ENCODE assay signal across 1 cellular context in the genomic region with DNA sequence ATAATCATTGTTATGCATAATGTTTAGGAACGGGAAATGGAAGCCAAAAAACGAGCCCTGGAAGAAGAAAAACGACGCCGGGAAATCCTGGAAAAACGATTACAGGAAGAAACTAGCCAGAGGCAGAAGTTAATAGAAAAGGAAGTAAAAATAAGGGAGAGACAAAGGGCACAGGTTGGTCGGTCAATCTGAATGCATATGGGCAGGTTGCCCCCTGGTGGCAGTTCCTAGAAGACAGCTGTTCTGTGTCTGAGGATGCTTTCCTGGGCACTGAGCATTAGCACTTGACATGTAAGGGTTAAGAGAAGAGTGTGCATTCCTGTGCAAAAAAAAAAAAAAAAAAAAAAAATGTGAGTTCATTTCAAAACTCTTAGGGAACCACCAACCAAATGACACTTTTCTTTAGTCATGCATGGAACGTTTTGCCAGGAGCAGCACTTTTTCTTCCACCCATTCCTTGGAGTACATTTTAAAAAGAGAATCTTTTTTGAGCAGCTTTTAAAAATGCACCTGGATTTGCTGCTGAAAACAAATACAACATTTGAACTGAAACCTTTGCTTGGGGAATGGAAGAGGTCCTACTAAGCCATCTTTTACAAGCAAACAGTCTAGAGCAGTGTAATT.
TF ChIP-seq lines count a peak whose summit lies in the region.

No MANE protein-coding gene starts in this region.

TF ChIP-seq in endothelial cell of umbilical vein, 7 proteins besides CTCF, POLR2A, EP300 and RAD21 (continued from another document):
- TF ChIP-seq, protein P1, sequence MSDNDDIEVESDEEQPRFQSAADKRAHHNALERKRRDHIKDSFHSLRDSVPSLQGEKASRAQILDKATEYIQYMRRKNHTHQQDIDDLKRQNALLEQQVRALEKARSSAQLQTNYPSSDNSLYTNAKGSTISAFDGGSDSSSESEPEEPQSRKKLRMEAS (IDR thresholded peaks at IDR 0.05; ENCODE audit: insufficient read depth, insufficient read length), result no peak
- no peak for TF ChIP-seq GATA2 (IDR thresholded peaks at IDR 0.05; ENCODE audit: insufficient read depth, insufficient read length, low read depth, low read length)
TF ChIP-seq in endothelial cell of umbilical vein: peak in this region for 0.
